In the genomic region with DNA sequence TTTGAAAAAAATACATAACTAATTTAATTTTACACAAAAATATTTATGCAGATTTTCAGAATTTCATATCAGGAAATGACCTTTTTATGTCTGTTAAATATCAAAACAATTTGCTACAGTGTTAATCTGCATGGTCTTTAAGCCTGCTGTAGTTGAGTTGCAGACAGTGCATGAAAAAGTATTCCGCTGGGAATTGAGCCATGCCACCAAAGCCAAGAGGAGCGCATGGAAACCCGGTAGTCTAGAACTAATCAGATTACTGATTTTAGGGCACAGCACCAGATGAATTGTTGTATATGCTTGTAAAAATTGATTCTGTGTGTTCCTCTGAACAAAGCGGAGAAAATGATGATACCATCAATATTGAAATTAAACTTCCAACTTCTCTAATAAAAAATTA, we compare ENCODE assay signal across 33 cellular contexts. TPM values are rescaled to one million over a fixed set of nuclear protein-coding genes. Genes with fewer than 3 reads are reported as not detected.
"Had no signal": no experiment of that assay in that cellular context is flagged by ENCODE, and none has a peak within 500 bp of the region (broad histone marks: within the 10 kb centered on the region; RNA-seq: fewer than 3 reads in every experiment).

No MANE protein-coding gene starts in this region.

- H3K4me3 ChIP-seq: adrenal gland, body of pancreas, esophagus muscularis mucosa, gastroesophageal sphincter, heart right ventricle, hepatocyte had no signal

- H3K9me3 ChIP-seq: adrenal gland, body of pancreas, esophagus muscularis mucosa, gastroesophageal sphincter, heart right ventricle had no signal

- H3K4me1 ChIP-seq: adrenal gland, body of pancreas, esophagus muscularis mucosa, foreskin keratinocyte, gastroesophageal sphincter had no signal

- ATAC-seq: activated CD4-positive, alpha-beta T cell treated with anti-CD3 and anti-CD28 coated beads for 36 hours; activated CD8-positive, alpha-beta memory T cell treated with anti-CD3 and anti-CD28 coated beads, Interleukin-2, amount 10 ng/mL, durations not matched to agents 7 days and 5 days; activated CD8-positive, alpha-beta T cell treated with anti-CD3 and anti-CD28 coated beads, Interleukin-2, amount 10 ng/mL, durations not matched to agents 7 days and 5 days; activated naive CD8-positive, alpha-beta T cell treated with anti-CD3 and anti-CD28 coated beads, Interleukin-2, amount 50 U/mL, for 24 hours; body of pancreas; effector memory CD8-positive, alpha-beta T cell; foreskin keratinocyte; gastroesophageal sphincter; heart right ventricle had no signal

- H3K27ac ChIP-seq: adrenal gland, body of pancreas, esophagus muscularis mucosa, foreskin keratinocyte, gastroesophageal sphincter, heart right ventricle, hepatocyte had no signal

- DNase-seq: activated CD4-positive, alpha-beta memory T cell treated with anti-CD3 and anti-CD28 coated beads for 36 hours; activated CD4-positive, alpha-beta T cell treated with anti-CD3 and anti-CD28 coated beads for 36 hours; activated CD4-positive, alpha-beta T cell treated with anti-CD3 and anti-CD28 coated beads, Interleukin-2, amount 10 ng/mL, durations not matched to agents 24 days and 14 days; activated CD4-positive, CD25-positive, alpha-beta regulatory T cell; activated CD4-positive, CD25-positive, alpha-beta regulatory T cell treated with anti-CD3 and anti-CD28 coated beads, Interleukin-2, amount 50 U/mL, for 72 hours; activated CD8-positive, alpha-beta memory T cell treated with anti-CD3 and anti-CD28 coated beads, Interleukin-2, amount 10 ng/mL, durations not matched to agents 7 days and 5 days; activated CD8-positive, alpha-beta memory T cell treated with anti-CD3 and anti-CD28 coated beads, Interleukin-2, amount 50 U/mL, for 4 hours; activated CD8-positive, alpha-beta T cell treated with anti-CD3 and anti-CD28 coated beads, Interleukin-2, amount 10 ng/mL, durations not matched to agents 7 days and 5 days; activated effector memory CD4-positive, alpha-beta T cell treated with anti-CD3 and anti-CD28 coated beads, Interleukin-2, amount 50 U/mL, for 16 hours; activated naive CD4-positive, alpha-beta T cell treated with anti-CD3 and anti-CD28 coated beads for 36 hours; activated naive CD8-positive, alpha-beta T cell treated with anti-CD3 and anti-CD28 coated beads for 36 hours; activated naive CD8-positive, alpha-beta T cell treated with anti-CD3 and anti-CD28 coated beads, Interleukin-2, amount 50 U/mL, for 24 hours; activated T-cell treated with anti-CD3 and anti-CD28 coated beads, Interleukin-2, amount 50 U/mL, for 1 hour; activated T-cell treated with anti-CD3 and anti-CD28 coated beads, Interleukin-2, amount 50 U/mL, for 48 hours; adrenal gland; amygdala; aorta; body of pancreas; caudate nucleus; cortex of kidney; dermis blood vessel endothelial cell; effector CD4-positive, alpha-beta T cell; effector memory CD8-positive, alpha-beta T cell; erythroblast; foreskin keratinocyte; heart right ventricle had no signal

- H3K36me3 ChIP-seq: adrenal gland had no signal

- H3K27me3 ChIP-seq: adrenal gland, body of pancreas, esophagus muscularis mucosa, foreskin keratinocyte, gastroesophageal sphincter, heart right ventricle, hepatocyte had no signal

RNA-seq across cellular contexts. Expression of gene LAMP5, which starts 34.3 kb away (rescaled TPM):
- total RNA-seq: activated CD4-positive, alpha-beta memory T cell treated with anti-CD3 and anti-CD28 coated beads for 36 hours; activated CD4-positive, alpha-beta T cell treated with anti-CD3 and anti-CD28 coated beads for 36 hours; activated CD4-positive, alpha-beta T cell treated with anti-CD3 and anti-CD28 coated beads, Interleukin-2, amount 10 ng/mL, durations not matched to agents 24 days and 14 days; activated CD8-positive, alpha-beta memory T cell treated with anti-CD3 and anti-CD28 coated beads for 36 hours; activated CD8-positive, alpha-beta memory T cell treated with anti-CD3 and anti-CD28 coated beads, Interleukin-2, amount 10 ng/mL, durations not matched to agents 7 days and 5 days; activated CD8-positive, alpha-beta T cell treated with anti-CD3 and anti-CD28 coated beads, Interleukin-2, amount 10 ng/mL, durations not matched to agents 7 days and 5 days; activated naive CD4-positive, alpha-beta T cell treated with anti-CD3 and anti-CD28 coated beads for 36 hours; activated naive CD8-positive, alpha-beta T cell treated with anti-CD3 and anti-CD28 coated beads for 36 hours; activated T-helper 1 cell treated with anti-CD3 and anti-CD28 coated beads, Interleukin-12 subunit alpha, Interleukin-12 subunit beta, Interleukin-2, Interleukin-4 antibody, amounts not matched to agents 30 ng/mL and 10 ng/mL and 1 ng/mL, durations not matched to agents 14 hours and 24 hours and 36 hours; activated T-helper 2 cell treated with anti-CD3 and anti-CD28 coated beads, Interferon-gamma antibody, Interleukin-2, Interleukin-4, amounts not matched to agents 10 μg/mL and 5 μg/mL and 100 μg/mL, durations not matched to agents 14 hours and 24 hours and 36 hours; body of pancreas; foreskin keratinocyte; gastroesophageal sphincter; glomerular endothelial cell had no signal
- polyA plus RNA-seq: foreskin keratinocyte, hepatocyte had no signal
